In the genomic region with DNA sequence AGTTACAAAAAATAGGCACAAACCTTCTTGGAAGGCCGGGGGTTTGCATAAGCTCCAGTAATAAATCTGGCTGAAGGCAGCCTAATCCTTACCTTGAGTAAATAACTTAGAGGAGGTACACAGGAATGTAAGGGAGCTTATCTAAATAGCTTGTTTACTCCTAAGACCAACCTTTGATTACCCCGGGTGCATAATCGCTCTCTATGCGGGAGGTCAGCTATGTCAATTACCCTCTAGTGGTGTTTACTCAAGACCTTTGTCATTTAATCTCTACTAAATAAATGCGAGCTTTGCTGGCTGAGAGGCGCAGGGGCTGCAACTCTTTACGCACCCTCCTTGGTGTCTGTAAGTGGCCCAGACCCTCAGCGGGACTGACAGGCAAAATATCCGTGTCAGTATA, we compare ENCODE assay signal across 1 cellular context.
TF ChIP-seq lines count a peak whose summit lies in the region.

No MANE protein-coding gene starts in this region.

TF ChIP-seq in HEK293, 187 proteins besides CTCF, POLR2A, EP300 and RAD21 (continued from another document):
- TF ChIP-seq, protein P1, sequence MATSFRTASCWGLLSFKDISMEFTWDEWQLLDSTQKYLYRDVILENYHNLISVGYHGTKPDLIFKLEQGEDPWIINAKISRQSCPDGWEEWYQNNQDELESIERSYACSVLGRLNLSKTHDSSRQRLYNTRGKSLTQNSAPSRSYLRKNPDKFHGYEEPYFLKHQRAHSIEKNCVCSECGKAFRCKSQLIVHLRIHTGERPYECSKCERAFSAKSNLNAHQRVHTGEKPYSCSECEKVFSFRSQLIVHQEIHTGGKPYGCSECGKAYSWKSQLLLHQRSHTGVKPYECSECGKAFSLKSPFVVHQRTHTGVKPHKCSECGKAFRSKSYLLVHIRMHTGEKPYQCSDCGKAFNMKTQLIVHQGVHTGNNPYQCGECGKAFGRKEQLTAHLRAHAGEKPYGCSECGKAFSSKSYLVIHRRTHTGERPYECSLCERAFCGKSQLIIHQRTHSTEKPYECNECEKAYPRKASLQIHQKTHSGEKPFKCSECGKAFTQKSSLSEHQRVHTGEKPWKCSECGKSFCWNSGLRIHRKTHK (tag by site-specific recombination; IDR thresholded peaks at IDR 0.05) = no peak
- TF ChIP-seq, protein P2, sequence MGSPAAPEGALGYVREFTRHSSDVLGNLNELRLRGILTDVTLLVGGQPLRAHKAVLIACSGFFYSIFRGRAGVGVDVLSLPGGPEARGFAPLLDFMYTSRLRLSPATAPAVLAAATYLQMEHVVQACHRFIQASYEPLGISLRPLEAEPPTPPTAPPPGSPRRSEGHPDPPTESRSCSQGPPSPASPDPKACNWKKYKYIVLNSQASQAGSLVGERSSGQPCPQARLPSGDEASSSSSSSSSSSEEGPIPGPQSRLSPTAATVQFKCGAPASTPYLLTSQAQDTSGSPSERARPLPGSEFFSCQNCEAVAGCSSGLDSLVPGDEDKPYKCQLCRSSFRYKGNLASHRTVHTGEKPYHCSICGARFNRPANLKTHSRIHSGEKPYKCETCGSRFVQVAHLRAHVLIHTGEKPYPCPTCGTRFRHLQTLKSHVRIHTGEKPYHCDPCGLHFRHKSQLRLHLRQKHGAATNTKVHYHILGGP (tag by site-specific recombination; IDR thresholded peaks at IDR 0.05) = no peak
